ENCODE assay signal across 8 cellular contexts in the genomic region with DNA sequence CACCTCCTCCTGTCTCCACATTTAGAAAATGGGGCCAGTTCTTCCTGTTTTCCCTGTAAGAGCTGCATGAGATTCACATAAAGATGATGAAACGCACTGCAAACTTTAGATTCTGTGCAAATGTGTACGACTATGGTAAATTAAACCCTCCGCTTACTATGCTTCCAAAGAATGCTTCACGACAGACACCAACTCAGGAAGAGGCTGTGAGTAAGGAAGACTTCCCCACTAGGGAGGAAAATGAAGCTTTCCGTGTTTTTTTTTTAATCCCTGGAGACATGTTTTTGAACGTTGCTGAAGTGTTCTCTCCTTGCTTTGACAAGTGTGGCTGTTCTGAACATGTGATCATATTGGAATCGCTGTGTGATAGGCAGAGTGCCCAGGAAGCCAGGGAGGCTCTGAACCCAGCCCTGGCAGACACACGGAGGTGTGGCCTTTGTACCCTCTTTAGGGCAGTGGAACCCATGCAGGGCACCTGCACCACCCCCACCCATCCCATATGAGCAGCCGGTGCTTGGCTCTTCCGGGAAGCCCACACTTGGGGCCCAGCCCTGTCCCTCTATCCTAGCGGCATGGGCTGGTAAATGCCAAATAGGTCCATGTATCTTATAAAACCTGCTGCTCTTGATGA. TPM values are rescaled to one million over a fixed set of nuclear protein-coding genes. Genes with fewer than 3 reads are reported as not detected.
DNase-seq lines count a peak whose midpoint lies in the region; ATAC-seq, FAIRE-seq and TF ChIP-seq lines count a peak whose summit lies in the region.

No MANE protein-coding gene starts in this region.

- H3K4me3 ChIP-seq in GM12878 (no peak overlapping the region), mesendoderm (ENCODE audit: low read length) (no peak overlapping the region)

- H2AFZ ChIP-seq in GM12878 (ENCODE audit: control insufficient read depth, low read depth, low read length), result peak overlapping the region; percentile 45

- SMC1A ChIA-PET in GM12878 (lab: Charles Lee; ENCODE audit: uncharacterized antibody, unreplicated experiment), result interaction anchor here (0.6 to 8.3 kb wide), 13 partner anchors 9 to 97 kb away, joined by 3 to 187 read pairs (median 6); no protein-coding TSS in a partner anchor

- no peak overlapping the region for H3K18ac ChIP-seq in mesendoderm (ENCODE audit: low read length)

- H2BK120ac ChIP-seq in mesendoderm (ENCODE audit: low read depth, low read length), result no peak overlapping the region

- H3K9me3 ChIP-seq in GM12878 (replicated peaks; ENCODE audit: control insufficient read depth, insufficient read depth, low read length), result no peaks in the 10 kb centered on the region

- no peak overlapping the region for H3K9ac ChIP-seq in GM12878 (ENCODE audit: control insufficient read depth, insufficient read depth, low read length)
- H3K9ac ChIP-seq in mesendoderm (ENCODE audit: low read length), result no peak overlapping the region

- no peaks in the 10 kb centered on the region for H4K20me1 ChIP-seq in GM12878 (ENCODE audit: control insufficient read depth, insufficient read depth)

- no peak overlapping the region for H4K5ac ChIP-seq in mesendoderm (ENCODE audit: low read length)

- TF ChIP-seq POLR2A in GM12878 (IDR thresholded peaks at IDR 0.05; ENCODE audit: low read depth, low read length), result no peak

- no peak for ATAC-seq in GM12878
- ATAC-seq in HG03025 (IDR thresholded peaks at IDR 0.05; ENCODE audit: low FRiP score, unreplicated experiment), result no peak

- no peak overlapping the region for H3K23ac ChIP-seq in mesendoderm (ENCODE audit: low read length)

- H4K8ac ChIP-seq in mesendoderm (ENCODE audit: low read depth, low read length), result no peak overlapping the region

- no peak overlapping the region for H3K27ac ChIP-seq in GM12878 (ENCODE audit: control insufficient read depth, insufficient read depth)
- H3K27ac ChIP-seq in mesendoderm (ENCODE audit: low read depth, low read length), result peak overlapping the region; percentile 3

- no peak for TF ChIP-seq RAD21 in GM12878 (IDR thresholded peaks at IDR 0.05; ENCODE audit: insufficient read depth, low read depth, low read length)

- no peaks in the 10 kb centered on the region; the same call in 1 of the 2 replicates for H3K79me2 ChIP-seq in GM12878 (ENCODE audit: control insufficient read depth, insufficient read depth, low read length)
- H3K79me2 ChIP-seq in mesendoderm (ENCODE audit: control insufficient read depth, insufficient read depth, low read length), result no peaks in the 10 kb centered on the region

- H2BK15ac ChIP-seq in mesendoderm (replicated peaks; ENCODE audit: low read depth), result no peak overlapping the region

- no peaks in the 10 kb centered on the region for H3K79me1 ChIP-seq in mesendoderm (ENCODE audit: low read length)

- no peak for TF ChIP-seq CTCF in GM12878 (IDR thresholded peaks at IDR 0.05 in 2 of 3, conservative IDR thresholded peaks at IDR 0.05 in 1 of 3; ENCODE audit: control insufficient read depth in 2 of 3, extremely low read depth in 1 of 3, insufficient read depth in 1 of 3, low read depth in 3 of 3, low read length in 3 of 3)

- FAIRE-seq in GM12878 (lab: Jason Lieb, UNC), result no peak

- in situ Hi-C loops in GM12878 (cut with MboI), result no loop called here

- no peak overlapping the region for H3K56ac ChIP-seq in mesendoderm (ENCODE audit: low read length)

- intact Hi-C loops in GM12878 (cut with micrococcal nuclease; ENCODE audit: unreplicated experiment), result no loop called here

- H3K27me3 ChIP-seq in GM12878 (replicated peaks in 1 of 2; ENCODE audit: control insufficient read depth in 2 of 2, insufficient read depth in 2 of 2, low read length in 1 of 2), result no peaks in the 10 kb centered on the region
- H3K27me3 ChIP-seq in mesendoderm (ENCODE audit: insufficient read depth, low read length, poor library complexity), result no peaks in the 10 kb centered on the region

- DNase-seq in COLO668 (lab: John Stamatoyannopoulos, UW; ENCODE audit: unreplicated experiment) (peak; percentile 51), NCI-H526 (lab: John Stamatoyannopoulos, UW) (peak; percentile 65 to 80), GM12878 (ENCODE audit: low read depth, low spot score) (no peak), mesendoderm (no peak), HPDE6-E6E7 (ENCODE audit: extremely low spot score) (no peak), NCI-H1694 (lab: John Stamatoyannopoulos, UW) (no peak), kidney tubule cell (ENCODE audit: low spot score) (no peak)

- WGBS in GM12878 (ENCODE audit: insufficient coverage, insufficient replicate concordance, low lambda C conversion rate, missing lambda C conversion rate), result 90% methylated on average over 11 of the region's 11 CpGs
- WGBS in mesendoderm (ENCODE audit: extremely low coverage, insufficient coverage, low lambda C conversion rate), result no CpG with 5 or more reads among the region's 11 CpGs

- CTCF ChIA-PET in GM12878 (lab: Yijun Ruan, JAX), result interaction anchor here (1.0 to 18.0 kb wide), 7 partner anchors 8 to 97 kb away, joined by 3 to 525 read pairs (median 5); partner anchors contain the start of gene SYNE3

- no peak for TF ChIP-seq EP300 in GM12878 (IDR thresholded peaks at IDR 0.05; ENCODE audit: borderline replicate concordance in 1 of 2, control insufficient read depth in 1 of 2, low read depth in 2 of 2, low read length in 2 of 2)

- RAD21 ChIA-PET in GM12878 (lab: Charles Lee; ENCODE audit: unreplicated experiment), result interaction anchor here (1.0 to 9.8 kb wide), 8 partner anchors 9 to 80 kb away, joined by 3 to 171 read pairs (median 5); no protein-coding TSS in a partner anchor

- H2BK5ac ChIP-seq in mesendoderm (ENCODE audit: low read length), result no peak overlapping the region

- H3K36me3 ChIP-seq in GM12878 (ENCODE audit: control insufficient read depth in 2 of 2, insufficient read depth in 2 of 2, low read length in 1 of 2) (no peaks in the 10 kb centered on the region), mesendoderm (ENCODE audit: control insufficient read depth, insufficient read depth, low read length) (no peaks in the 10 kb centered on the region)

- no peak overlapping the region for H2AK5ac ChIP-seq in mesendoderm (ENCODE audit: low read length)

- H3K4ac ChIP-seq in mesendoderm (ENCODE audit: low read depth, low read length), result no peak overlapping the region

- BruUV-seq in GM12878 (replicated peaks; lab: Mats Ljungman, UMichigan), result no TSS peak

- POLR2A ChIA-PET in GM12878 (lab: Charles Lee), result interaction anchor here (1.4 to 3.1 kb wide), 2 partner anchors 13 to 28 kb away, joined by 3 to 6 read pairs; no protein-coding TSS in a partner anchor

- H3K4me2 ChIP-seq in GM12878 (ENCODE audit: control insufficient read depth, insufficient read depth) (no peak overlapping the region), mesendoderm (ENCODE audit: low read length) (no peak overlapping the region)

- H3K4me1 ChIP-seq in GM12878 (ENCODE audit: control insufficient read depth, insufficient read depth, low read length), result peaks cover 16% of the 10 kb centered on the region
- no peaks in the 10 kb centered on the region for H3K4me1 ChIP-seq in mesendoderm (ENCODE audit: control insufficient read depth, low read depth, low read length)

TF ChIP-seq in GM12878, 131 proteins besides CTCF, POLR2A, EP300 and RAD21 (continues in another document):
- no peak for TF ChIP-seq USF1 (IDR thresholded peaks at IDR 0.05; ENCODE audit: borderline replicate concordance, extremely low read length, insufficient read depth, low read depth, low read length)

RNA-seq across cellular contexts. Expression of gene SYNE3, which starts 7.5 kb away (rescaled TPM):
- total RNA-seq in GM12878 (2013; cell fraction: nucleolus; rRNA removed), result 85.2 and 87.1 TPM in 2 replicates
- total RNA-seq in GM12878 (2014; rRNA removed) (18.5 and 20.0 TPM in 2 replicates), GM12878 (2014; rRNA removed; fragmentation: Illumina TruSeq; extraction: Trizol) (16.2 and 16.7 TPM in 2 replicates), GM12878 (2021) (40.0 and 44.1 TPM in 2 replicates)
- polyA plus RNA-seq in GM12878 (2011; ENCODE audit: low read depth), result 3.2 TPM
- polyA plus RNA-seq in GM12878 (2011; rRNA removed) (9.2 and 13.7 TPM in 2 replicates), GM12878 (2014; fragmentation: Illumina TruSeq; extraction: Trizol) (11.4 and 12.9 TPM in 2 replicates), GM12878 (2014; fragmentation: Nextera tagmentation; extraction: Ambion mirVana) (1 to 10 TPM; 1.4 TPM), GM12878 (2014; rRNA removed) (16.3 and 17.2 TPM in 2 replicates), GM12878 (2016; fragmentation: Nextera tagmentation; extraction: Ambion mirVana) (10 to 100 TPM; 11.6 to 13.0 TPM)
- polyA plus RNA-seq in GM12878 (2011; cell fraction: cytosol; rRNA removed), result 8.8 and 9.1 TPM in 2 replicates
- 35.2 and 47.8 TPM in 2 replicates for polyA plus RNA-seq in GM12878 (2011; cell fraction: nucleus; rRNA removed)
- 5.3 and 5.8 TPM in 2 replicates for polyA plus RNA-seq in GM12878 (2012)
- polyA minus RNA-seq in GM12878 (2011; rRNA and poly(A)+ RNA removed), result 23.6 and 27.6 TPM in 2 replicates
- polyA minus RNA-seq in GM12878 (2011; cell fraction: cytosol; rRNA and poly(A)+ RNA removed), result 11.1 and 11.3 TPM in 2 replicates
- polyA minus RNA-seq in GM12878 (2011; cell fraction: nucleus; rRNA and poly(A)+ RNA removed), result 21.9 and 38.7 TPM in 2 replicates
- polyA plus RNA-seq in mesendoderm (2013, experiment 1 of 2), result 0.34 TPM
- 0.31 TPM for polyA plus RNA-seq in mesendoderm (2013, experiment 2 of 2)

RNA-seq across cellular contexts. Expression of gene GLRX5, which starts 10.9 kb away (rescaled TPM):
- 4.1 and 4.4 TPM in 2 replicates for total RNA-seq in GM12878 (2013; cell fraction: nucleolus; rRNA removed)
- total RNA-seq in GM12878 (2014; rRNA removed), result 60.4 and 66.9 TPM in 2 replicates
- total RNA-seq in GM12878 (2014; rRNA removed; fragmentation: Illumina TruSeq; extraction: Trizol), result 57.9 and 58.5 TPM in 2 replicates
- 48.2 and 53.8 TPM in 2 replicates for total RNA-seq in GM12878 (2021)
- polyA plus RNA-seq in GM12878 (2011; ENCODE audit: low read depth), result 38.1 TPM
- polyA plus RNA-seq in GM12878 (2011; rRNA removed), result 60.9 and 71.4 TPM in 2 replicates
- polyA plus RNA-seq in GM12878 (2011; cell fraction: cytosol; rRNA removed), result 23.4 and 28.6 TPM in 2 replicates
- polyA plus RNA-seq in GM12878 (2011; cell fraction: nucleus; rRNA removed), result 11.2 and 13.0 TPM in 2 replicates
- polyA plus RNA-seq in GM12878 (2012), result 30.1 and 36.5 TPM in 2 replicates
- polyA plus RNA-seq in GM12878 (2014; fragmentation: Illumina TruSeq; extraction: Trizol), result 71.2 and 82.5 TPM in 2 replicates
- 10 to 100 TPM; 13.7 to 28.8 TPM for polyA plus RNA-seq in GM12878 (2014; fragmentation: Nextera tagmentation; extraction: Ambion mirVana)
- polyA plus RNA-seq in GM12878 (2014; rRNA removed), result 53.0 and 56.8 TPM in 2 replicates
- 100 to 1,000 TPM in 1 of 2 experiments, 10 to 100 TPM in 1; 12.8 to 139 TPM for polyA plus RNA-seq in GM12878 (2016; fragmentation: Nextera tagmentation; extraction: Ambion mirVana)
- polyA minus RNA-seq in GM12878 (2011; rRNA and poly(A)+ RNA removed), result 13.3 and 15.7 TPM in 2 replicates
- 8.0 and 9.5 TPM in 2 replicates for polyA minus RNA-seq in GM12878 (2011; cell fraction: cytosol; rRNA and poly(A)+ RNA removed)
- polyA minus RNA-seq in GM12878 (2011; cell fraction: nucleus; rRNA and poly(A)+ RNA removed), result 3.6 and 7.3 TPM in 2 replicates
- polyA plus RNA-seq in mesendoderm (2013, experiment 1 of 2), result 71.4 TPM
- 69.3 TPM for polyA plus RNA-seq in mesendoderm (2013, experiment 2 of 2)

Comparison
In these comparisons a context has a peak if more than half of its experiments do, and no peak if none do; other contexts are left out.
1. DNase-seq: peak in COLO668 (single experiment) and NCI-H526 (2 of 2); none in GM12878 (single experiment), mesendoderm (single experiment), HPDE6-E6E7 (single experiment), NCI-H1694 (single experiment) and kidney tubule cell (single experiment).